16 cellular contexts compared by ENCODE assay signal in the genomic region with DNA sequence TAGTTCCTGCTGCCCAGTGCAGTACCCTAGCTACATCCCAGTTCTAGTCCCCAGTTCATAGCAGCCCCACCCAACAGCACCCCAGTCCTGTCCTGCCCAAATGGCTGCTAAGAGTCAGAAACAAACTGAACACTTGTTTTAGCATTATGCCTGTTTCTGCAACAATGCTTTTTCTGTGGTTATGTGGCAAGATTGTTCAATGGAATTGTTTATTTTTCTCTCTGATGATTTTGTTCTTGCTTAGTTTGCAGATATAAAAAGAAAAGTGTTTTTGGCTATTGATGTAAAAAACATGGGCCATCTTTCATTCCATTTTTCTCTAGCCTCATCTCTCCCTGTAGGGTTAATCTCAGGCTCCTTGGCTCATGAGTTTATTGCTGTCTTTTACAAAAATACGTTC. TPM values are rescaled to one million over a fixed set of nuclear protein-coding genes. Genes with fewer than 3 reads are reported as not detected.
DNase-seq lines count a peak whose midpoint lies in the region; ATAC-seq and TF ChIP-seq lines count a peak whose summit lies in the region.
"Had no signal": no experiment of that assay in that cellular context is flagged by ENCODE, and none has a peak within 500 bp of the region (broad histone marks: within the 10 kb centered on the region; RNA-seq: fewer than 3 reads in every experiment).

No MANE protein-coding gene starts in this region.

- H3K4me1 Mint-ChIP-seq in WTC11 (peaks cover 34% of the 10 kb centered on the region), endothelial cell (ENCODE audit: unreplicated experiment) (peaks cover 71% of the 10 kb centered on the region)

- H3K27me3 ChIP-seq in osteoblast (ENCODE audit: insufficient read depth, low read length) = no peaks in the 10 kb centered on the region
- H3K27me3 ChIP-seq: BE2C had no signal

- no peak overlapping the region for H3K4me2 ChIP-seq in osteoblast (ENCODE audit: insufficient read depth, low read length)
- H3K4me2 ChIP-seq: A549 had no signal

- no peaks in the 10 kb centered on the region for H3K4me1 ChIP-seq in osteoblast (ENCODE audit: insufficient read depth, low read length)

- POLR2A ChIA-PET in WTC11 (lab: Charles Lee) = no interaction called here

- ATAC-seq in WTC11 (no peak), GM21576 (IDR thresholded peaks at IDR 0.05; ENCODE audit: unreplicated experiment) (no peak)
- ATAC-seq: A549, HepG2 had no signal

- DNase-seq in WTC11 (ENCODE audit: low spot score) = no peak
- no peak for DNase-seq in endothelial cell (ENCODE audit: low spot score)
- DNase-seq in osteoblast (ENCODE audit: insufficient read length, low spot score, missing footprints) = peak; percentile 62
- DNase-seq in Kasumi-1 (lab: John Stamatoyannopoulos, UW) = no peak
- DNase-seq in NCI-H510A (lab: John Stamatoyannopoulos, UW) = no peak
- no peak for DNase-seq in NCI-H1105 (lab: John Stamatoyannopoulos, UW)
- DNase-seq: BE2C; CD4-positive, alpha-beta memory T cell; DMS79; HCEC 1CT; HFFc6 had no signal

- H3K9me3 ChIP-seq in osteoblast (ENCODE audit: low read depth, low read length) = no peaks in the 10 kb centered on the region
- H3K9me3 ChIP-seq: A549, BE2C had no signal

- peaks cover 15% of the 10 kb centered on the region for H4K20me1 ChIP-seq in osteoblast (ENCODE audit: insufficient read depth, low read length)

- CTCF ChIA-PET in WTC11 (lab: Charles Lee) = interaction anchor here (0.9 kb wide), 1 partner anchor 52 kb away, joined by 3 read pairs; no protein-coding TSS in a partner anchor

- H3K36me3 ChIP-seq in osteoblast (ENCODE audit: insufficient read depth, low read length) = peaks cover 18% of the 10 kb centered on the region
- H3K36me3 ChIP-seq: BE2C had no signal

- TF ChIP-seq CTCF in WTC11 (IDR thresholded peaks at IDR 0.05) (no peak), endothelial cell (IDR thresholded peaks at IDR 0.05; ENCODE audit: unreplicated experiment) (no peak), osteoblast (IDR thresholded peaks at IDR 0.05; ENCODE audit: extremely low read depth, low read depth, low read length) (no peak)

- no peak overlapping the region for H3K4me3 ChIP-seq in osteoblast (ENCODE audit: insufficient read depth, low read length)
- H3K4me3 ChIP-seq: A549 had no signal

- H3K79me2 ChIP-seq in osteoblast (ENCODE audit: insufficient read depth, low read length) = peaks cover 21% of the 10 kb centered on the region

- H2AFZ ChIP-seq in osteoblast (ENCODE audit: low read length) = no peak overlapping the region

- no peaks in the 10 kb centered on the region for H3K9me3 Mint-ChIP-seq in WTC11
- no peaks in the 10 kb centered on the region for H3K9me3 Mint-ChIP-seq in endothelial cell (ENCODE audit: unreplicated experiment)
- H3K9me3 Mint-ChIP-seq: CD4-positive, alpha-beta memory T cell; HFFc6 had no signal

- H3K27ac ChIP-seq in osteoblast (ENCODE audit: low read depth, low read length) = no peak overlapping the region
- H3K27ac ChIP-seq: A549, C4-2B had no signal

- H3K4me3 Mint-ChIP-seq in WTC11 (no peak overlapping the region), endothelial cell (ENCODE audit: unreplicated experiment) (no peak overlapping the region)
- H3K4me3 Mint-ChIP-seq: CD4-positive, alpha-beta memory T cell; HFFc6 had no signal

- H3K27ac Mint-ChIP-seq in WTC11 = 0 out of 2 replicates have a peak overlapping the region, but pooled peaks have one; percentile 10
- peak overlapping the region; percentile 53 for H3K27ac Mint-ChIP-seq in endothelial cell (ENCODE audit: unreplicated experiment)
- H3K27ac Mint-ChIP-seq: HFFc6 had no signal

- H3K27me3 Mint-ChIP-seq in WTC11 (ENCODE audit: low read depth) = no peaks in the 10 kb centered on the region
- peaks cover 18% of the 10 kb centered on the region for H3K27me3 Mint-ChIP-seq in endothelial cell (ENCODE audit: unreplicated experiment)
- H3K27me3 Mint-ChIP-seq: CD4-positive, alpha-beta memory T cell had no signal

- H3K36me3 Mint-ChIP-seq in WTC11 (peaks cover 17% of the 10 kb centered on the region), endothelial cell (ENCODE audit: low read depth, unreplicated experiment) (peaks cover 37% of the 10 kb centered on the region)

TF ChIP-seq in WTC11, 78 proteins besides CTCF, POLR2A, EP300 and RAD21:
- no peak for TF ChIP-seq FOXK1 (CRISPR knock-in tag; IDR thresholded peaks at IDR 0.05)
- TF ChIP-seq MYBL2 (CRISPR knock-in tag; IDR thresholded peaks at IDR 0.05) = no peak
- TF ChIP-seq ATF1 (CRISPR knock-in tag; IDR thresholded peaks at IDR 0.05) = no peak
- TF ChIP-seq, protein P1, sequence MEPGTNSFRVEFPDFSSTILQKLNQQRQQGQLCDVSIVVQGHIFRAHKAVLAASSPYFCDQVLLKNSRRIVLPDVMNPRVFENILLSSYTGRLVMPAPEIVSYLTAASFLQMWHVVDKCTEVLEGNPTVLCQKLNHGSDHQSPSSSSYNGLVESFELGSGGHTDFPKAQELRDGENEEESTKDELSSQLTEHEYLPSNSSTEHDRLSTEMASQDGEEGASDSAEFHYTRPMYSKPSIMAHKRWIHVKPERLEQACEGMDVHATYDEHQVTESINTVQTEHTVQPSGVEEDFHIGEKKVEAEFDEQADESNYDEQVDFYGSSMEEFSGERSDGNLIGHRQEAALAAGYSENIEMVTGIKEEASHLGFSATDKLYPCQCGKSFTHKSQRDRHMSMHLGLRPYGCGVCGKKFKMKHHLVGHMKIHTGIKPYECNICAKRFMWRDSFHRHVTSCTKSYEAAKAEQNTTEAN (CRISPR knock-in tag; IDR thresholded peaks at IDR 0.05) = no peak
- TF ChIP-seq ZNF317 (CRISPR knock-in tag; IDR thresholded peaks at IDR 0.05; ENCODE audit: borderline replicate concordance, low read depth) = no peak
- no peak for TF ChIP-seq ELF4 (CRISPR knock-in tag; IDR thresholded peaks at IDR 0.05; ENCODE audit: low read depth)
- no peak for TF ChIP-seq FOXJ3 (CRISPR knock-in tag; IDR thresholded peaks at IDR 0.05; ENCODE audit: borderline replicate concordance)
- TF ChIP-seq, protein P2, sequence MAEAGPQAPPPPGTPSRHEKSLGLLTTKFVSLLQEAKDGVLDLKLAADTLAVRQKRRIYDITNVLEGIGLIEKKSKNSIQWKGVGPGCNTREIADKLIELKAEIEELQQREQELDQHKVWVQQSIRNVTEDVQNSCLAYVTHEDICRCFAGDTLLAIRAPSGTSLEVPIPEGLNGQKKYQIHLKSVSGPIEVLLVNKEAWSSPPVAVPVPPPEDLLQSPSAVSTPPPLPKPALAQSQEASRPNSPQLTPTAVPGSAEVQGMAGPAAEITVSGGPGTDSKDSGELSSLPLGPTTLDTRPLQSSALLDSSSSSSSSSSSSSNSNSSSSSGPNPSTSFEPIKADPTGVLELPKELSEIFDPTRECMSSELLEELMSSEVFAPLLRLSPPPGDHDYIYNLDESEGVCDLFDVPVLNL (CRISPR knock-in tag; IDR thresholded peaks at IDR 0.05; ENCODE audit: borderline replicate concordance, low read depth) = no peak
- TF ChIP-seq ZNF671 (CRISPR knock-in tag; IDR thresholded peaks at IDR 0.05) = no peak
- TF ChIP-seq ZNF396 (CRISPR knock-in tag; IDR thresholded peaks at IDR 0.05; ENCODE audit: borderline replicate concordance) = no peak
- TF ChIP-seq, protein P3, sequence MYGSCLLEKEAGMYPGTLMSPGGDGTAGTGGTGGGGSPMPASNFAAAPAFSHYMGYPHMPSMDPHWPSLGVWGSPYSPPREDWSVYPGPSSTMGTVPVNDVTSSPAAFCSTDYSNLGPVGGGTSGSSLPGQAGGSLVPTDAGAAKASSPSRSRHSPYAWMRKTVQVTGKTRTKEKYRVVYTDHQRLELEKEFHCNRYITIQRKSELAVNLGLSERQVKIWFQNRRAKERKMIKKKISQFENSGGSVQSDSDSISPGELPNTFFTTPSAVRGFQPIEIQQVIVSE (CRISPR knock-in tag; IDR thresholded peaks at IDR 0.05; ENCODE audit: borderline replicate concordance) = no peak
- TF ChIP-seq TCF7 (CRISPR knock-in tag; IDR thresholded peaks at IDR 0.05; ENCODE audit: low read depth) = no peak
- TF ChIP-seq SMAD4 (CRISPR knock-in tag; IDR thresholded peaks at IDR 0.05) = no peak
- no peak for TF ChIP-seq NR1H2 (CRISPR knock-in tag; IDR thresholded peaks at IDR 0.05)
- TF ChIP-seq, protein P4, sequence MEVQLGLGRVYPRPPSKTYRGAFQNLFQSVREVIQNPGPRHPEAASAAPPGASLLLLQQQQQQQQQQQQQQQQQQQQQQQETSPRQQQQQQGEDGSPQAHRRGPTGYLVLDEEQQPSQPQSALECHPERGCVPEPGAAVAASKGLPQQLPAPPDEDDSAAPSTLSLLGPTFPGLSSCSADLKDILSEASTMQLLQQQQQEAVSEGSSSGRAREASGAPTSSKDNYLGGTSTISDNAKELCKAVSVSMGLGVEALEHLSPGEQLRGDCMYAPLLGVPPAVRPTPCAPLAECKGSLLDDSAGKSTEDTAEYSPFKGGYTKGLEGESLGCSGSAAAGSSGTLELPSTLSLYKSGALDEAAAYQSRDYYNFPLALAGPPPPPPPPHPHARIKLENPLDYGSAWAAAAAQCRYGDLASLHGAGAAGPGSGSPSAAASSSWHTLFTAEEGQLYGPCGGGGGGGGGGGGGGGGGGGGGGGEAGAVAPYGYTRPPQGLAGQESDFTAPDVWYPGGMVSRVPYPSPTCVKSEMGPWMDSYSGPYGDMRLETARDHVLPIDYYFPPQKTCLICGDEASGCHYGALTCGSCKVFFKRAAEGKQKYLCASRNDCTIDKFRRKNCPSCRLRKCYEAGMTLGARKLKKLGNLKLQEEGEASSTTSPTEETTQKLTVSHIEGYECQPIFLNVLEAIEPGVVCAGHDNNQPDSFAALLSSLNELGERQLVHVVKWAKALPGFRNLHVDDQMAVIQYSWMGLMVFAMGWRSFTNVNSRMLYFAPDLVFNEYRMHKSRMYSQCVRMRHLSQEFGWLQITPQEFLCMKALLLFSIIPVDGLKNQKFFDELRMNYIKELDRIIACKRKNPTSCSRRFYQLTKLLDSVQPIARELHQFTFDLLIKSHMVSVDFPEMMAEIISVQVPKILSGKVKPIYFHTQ (CRISPR knock-in tag; IDR thresholded peaks at IDR 0.05) = no peak
- no peak for TF ChIP-seq ZNF263 (CRISPR knock-in tag; IDR thresholded peaks at IDR 0.05; ENCODE audit: low read depth)
- TF ChIP-seq ZNF232 (CRISPR knock-in tag; IDR thresholded peaks at IDR 0.05) = no peak
- TF ChIP-seq, protein P5, sequence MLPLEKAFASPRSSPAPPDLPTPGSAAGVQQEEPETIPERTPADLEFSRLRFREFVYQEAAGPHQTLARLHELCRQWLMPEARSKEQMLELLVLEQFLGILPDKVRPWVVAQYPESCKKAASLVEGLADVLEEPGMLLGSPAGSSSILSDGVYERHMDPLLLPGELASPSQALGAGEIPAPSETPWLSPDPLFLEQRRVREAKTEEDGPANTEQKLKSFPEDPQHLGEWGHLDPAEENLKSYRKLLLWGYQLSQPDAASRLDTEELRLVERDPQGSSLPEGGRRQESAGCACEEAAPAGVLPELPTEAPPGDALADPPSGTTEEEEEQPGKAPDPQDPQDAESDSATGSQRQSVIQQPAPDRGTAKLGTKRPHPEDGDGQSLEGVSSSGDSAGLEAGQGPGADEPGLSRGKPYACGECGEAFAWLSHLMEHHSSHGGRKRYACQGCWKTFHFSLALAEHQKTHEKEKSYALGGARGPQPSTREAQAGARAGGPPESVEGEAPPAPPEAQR (CRISPR knock-in tag; IDR thresholded peaks at IDR 0.05) = no peak
TF ChIP-seq in WTC11: peak in this region for 0.

RNA-seq across cellular contexts. Expression of a gene that starts 42.5 kb away (rescaled TPM):
- 7.8 to 14.9 TPM (median 9.9 TPM) in 3 replicates for total RNA-seq in WTC11 (2021)
- 297 TPM for total RNA-seq in endothelial cell (ENCODE audit: unreplicated experiment)
- 0.29 and 0.72 TPM in 2 replicates for total RNA-seq in osteoblast
- total RNA-seq: CD4-positive, alpha-beta memory T cell; H4; HepG2 had no signal

Comparison
In these comparisons a context has a peak if more than half of its experiments do, and no peak if none do; other contexts are left out.
1. RNA of a gene that starts 42.5 kb away (total RNA-seq): 297 TPM in endothelial cell (single experiment); 7.8 to 14.9 TPM in WTC11 and 0.29 to 0.72 TPM in osteoblast; every median in the first group is over 10 times any median in the second.